ENCODE assay signal across 9 cellular contexts in genomic region chr3:189288348-189289235, GRCh38.
A peak's percentile ranks its signal among the peaks of the same experiment; 100 is the strongest.
DNase-seq lines count a peak whose midpoint lies in the region; ATAC-seq and TF ChIP-seq lines count a peak whose summit lies in the region.
"Had no signal": no experiment of that assay in that cellular context is flagged by ENCODE, and none has a peak within 500 bp of the region (broad histone marks: within the 10 kb centered on the region; RNA-seq: fewer than 3 reads in every experiment).

No MANE protein-coding gene starts in this region.

- no peak for TF ChIP-seq EP300 in stomach (IDR thresholded peaks at IDR 0.05)

- H3K27ac Mint-ChIP-seq in stimulated activated memory B cell treated with anti-CD40 and anti-IgM and Interleukin-4, amounts not matched to agents 10 μg/mL and 1 μg/mL and 100 μg/mL, for 72 hours, result peak overlapping the region; percentile 64

- CTCF ChIA-PET in HEK293T (lab: Yijun Ruan, JAX), result interaction anchor here (1.1 kb wide), 1 partner anchor 16 kb away, joined by 3 read pairs; no protein-coding TSS in a partner anchor

- H3K27ac ChIP-seq in stomach, result no peak overlapping the region
- H3K27ac ChIP-seq: upper lobe of right lung had no signal

- H3K4me3 Mint-ChIP-seq in activated T-cell treated with anti-CD3 and anti-CD28 coated beads, Interleukin-2, amount 50 U/mL, for 4 hours, result no peak overlapping the region
- peak overlapping the region; percentile 27 for H3K4me3 Mint-ChIP-seq in stimulated activated memory B cell treated with anti-CD40 and anti-IgM and Interleukin-4, amounts not matched to agents 10 μg/mL and 1 μg/mL and 100 μg/mL, for 72 hours

- POLR2A ChIA-PET in HEK293T (lab: Yijun Ruan, JAX), result no interaction called here

- no peak for TF ChIP-seq POLR2A in stomach (IDR thresholded peaks at IDR 0.05)

- 64 to 77% (median 68%) methylated on average over 7 of the region's 7 CpGs for WGBS in stomach, 5 donors

- no peaks in the 10 kb centered on the region for H3K36me3 ChIP-seq in stomach
- H3K36me3 ChIP-seq: upper lobe of right lung had no signal

- no peaks in the 10 kb centered on the region for H3K27me3 Mint-ChIP-seq in activated T-cell treated with anti-CD3 and anti-CD28 coated beads, Interleukin-2, amount 50 U/mL, for 4 hours (ENCODE audit: low read depth)
- peaks cover 14% of the 10 kb centered on the region for H3K27me3 Mint-ChIP-seq in stimulated activated memory B cell treated with anti-CD40 and anti-IgM and Interleukin-4, amounts not matched to agents 10 μg/mL and 1 μg/mL and 100 μg/mL, for 72 hours

- TF ChIP-seq CTCF in stomach (IDR thresholded peaks at IDR 0.05), result no peak

- no peak for DNase-seq in activated T-cell treated with anti-CD3 and anti-CD28 coated beads, Interleukin-2, amount 50 U/mL, for 4 hours
- no peak for DNase-seq in activated T-cell treated with anti-CD3 and anti-CD28 coated beads, Interleukin-2, amount 50 U/mL, for 1 hour
- DNase-seq in C1 segment of cervical spinal cord (lab: John Stamatoyannopoulos, UW), result no peak
- no peak for DNase-seq in stomach
- DNase-seq in HEK293T (ENCODE audit: extremely low spot score), result no peak
- DNase-seq: upper lobe of right lung had no signal

- peaks cover 38% of the 10 kb centered on the region for H3K4me1 Mint-ChIP-seq in activated T-cell treated with anti-CD3 and anti-CD28 coated beads, Interleukin-2, amount 50 U/mL, for 4 hours (ENCODE audit: low read depth)
- H3K4me1 Mint-ChIP-seq in stimulated activated memory B cell treated with anti-CD40 and anti-IgM and Interleukin-4, amounts not matched to agents 10 μg/mL and 1 μg/mL and 100 μg/mL, for 72 hours, result peaks cover 29% of the 10 kb centered on the region

- ATAC-seq in activated T-cell treated with anti-CD3 and anti-CD28 coated beads, Interleukin-2, amount 50 U/mL, for 4 hours, result peak; percentile 58 to 82
- ATAC-seq in GM21737 (IDR thresholded peaks at IDR 0.05; ENCODE audit: unreplicated experiment) (peak; percentile 90), HG03378 (IDR thresholded peaks at IDR 0.05; ENCODE audit: unreplicated experiment) (peak; percentile 98)
- ATAC-seq in stimulated activated memory B cell treated with anti-CD40 and anti-IgM and Interleukin-4, amounts not matched to agents 10 μg/mL and 1 μg/mL and 100 μg/mL, for 72 hours, result peak; percentile 84
- ATAC-seq: upper lobe of right lung had no signal

- no peaks in the 10 kb centered on the region for H3K9me3 Mint-ChIP-seq in activated T-cell treated with anti-CD3 and anti-CD28 coated beads, Interleukin-2, amount 50 U/mL, for 4 hours
- no peaks in the 10 kb centered on the region for H3K9me3 Mint-ChIP-seq in stimulated activated memory B cell treated with anti-CD40 and anti-IgM and Interleukin-4, amounts not matched to agents 10 μg/mL and 1 μg/mL and 100 μg/mL, for 72 hours

- H3K9me3 ChIP-seq in stomach, result no peaks in the 10 kb centered on the region
- H3K9me3 ChIP-seq: upper lobe of right lung had no signal

- no peak overlapping the region for H3K4me3 ChIP-seq in stomach
- H3K4me3 ChIP-seq: upper lobe of right lung had no signal

- no peaks in the 10 kb centered on the region for H3K4me1 ChIP-seq in stomach
- H3K4me1 ChIP-seq: upper lobe of right lung had no signal

- no peaks in the 10 kb centered on the region for H3K27me3 ChIP-seq in stomach
- H3K27me3 ChIP-seq: upper lobe of right lung had no signal

- intact Hi-C loops in stomach (cut with DNase I; ENCODE audit: low total_unique reads), result no loop called here

- H3K36me3 Mint-ChIP-seq in activated T-cell treated with anti-CD3 and anti-CD28 coated beads, Interleukin-2, amount 50 U/mL, for 4 hours (ENCODE audit: insufficient read depth), result no peaks in the 10 kb centered on the region
- no peaks in the 10 kb centered on the region for H3K36me3 Mint-ChIP-seq in stimulated activated memory B cell treated with anti-CD40 and anti-IgM and Interleukin-4, amounts not matched to agents 10 μg/mL and 1 μg/mL and 100 μg/mL, for 72 hours

TF ChIP-seq in HEK293T, 16 proteins besides CTCF, POLR2A, EP300 and RAD21:
- TF ChIP-seq SP1 (IDR thresholded peaks at IDR 0.05) (no peak), PKNOX1 (IDR thresholded peaks at IDR 0.05) (no peak), TARDBP (IDR thresholded peaks at IDR 0.05) (no peak), NFRKB (IDR thresholded peaks at IDR 0.05) (no peak), LEF1 (IDR thresholded peaks at IDR 0.05; ENCODE audit: borderline replicate concordance) (no peak), SUZ12 (IDR thresholded peaks at IDR 0.05) (no peak), FOXA1 (IDR thresholded peaks at IDR 0.05) (no peak), BHLHE40 (IDR thresholded peaks at IDR 0.05; ENCODE audit: borderline replicate concordance) (no peak), FOXK2 (IDR thresholded peaks at IDR 0.05) (no peak), ZNF384 (IDR thresholded peaks at IDR 0.05) (no peak), HDGF (IDR thresholded peaks at IDR 0.05; ENCODE audit: borderline replicate concordance) (no peak), L3MBTL2 (conservative IDR thresholded peaks at IDR 0.05) (no peak), CTBP1 (IDR thresholded peaks at IDR 0.05; ENCODE audit: borderline replicate concordance) (no peak), ELF4 (IDR thresholded peaks at IDR 0.05) (no peak), ARNT (IDR thresholded peaks at IDR 0.05) (no peak), FOXM1 (IDR thresholded peaks at IDR 0.05; ENCODE audit: borderline replicate concordance) (no peak)
